Comparison of ENCODE assay signal across 16 cellular contexts in the genomic region with DNA sequence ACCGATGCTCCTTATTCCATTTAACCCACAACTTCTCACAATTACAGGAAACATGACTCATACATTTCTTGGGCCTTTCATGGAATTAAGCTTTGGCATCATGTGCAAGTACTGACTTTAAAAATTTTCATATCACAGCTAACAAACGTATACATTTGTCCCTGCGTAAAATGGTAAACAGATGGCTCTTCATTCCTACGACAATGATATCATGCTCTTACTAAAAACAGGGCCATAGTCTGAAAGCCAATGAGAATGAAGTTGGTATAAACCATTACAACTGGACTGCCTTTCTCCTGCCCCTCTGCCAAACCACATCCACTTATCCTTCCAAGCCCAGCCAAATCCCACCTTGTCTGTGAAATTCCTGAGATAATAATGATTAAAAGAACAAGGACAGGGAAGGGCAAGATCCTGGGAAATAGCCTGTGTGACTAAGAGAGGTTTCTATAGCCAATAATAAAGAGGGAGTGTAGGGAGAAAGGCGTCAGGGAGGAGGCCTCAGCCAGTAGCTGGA. TPM values are rescaled to one million over a fixed set of nuclear protein-coding genes. Genes with fewer than 3 reads are reported as not detected.
DNase-seq lines count a peak whose midpoint lies in the region; ATAC-seq, FAIRE-seq and TF ChIP-seq lines count a peak whose summit lies in the region.
"Had no signal": no experiment of that assay in that cellular context is flagged by ENCODE, and none has a peak within 500 bp of the region (broad histone marks: within the 10 kb centered on the region; RNA-seq: fewer than 3 reads in every experiment).

No MANE protein-coding gene starts in this region.

- peaks cover 3% of the 10 kb centered on the region for H3K9me3 Mint-ChIP-seq in activated CD4-positive, alpha-beta T cell treated with anti-CD3 and anti-CD28 coated beads for 36 hours (ENCODE audit: low read depth)

- TF ChIP-seq EP300 in K562 (IDR thresholded peaks at IDR 0.05; ENCODE audit: low read length), result no peak

- H3K27me3 ChIP-seq in K562 (ENCODE audit: control insufficient read depth in 2 of 2, insufficient read depth in 2 of 2, low read length in 2 of 2) (no peaks in the 10 kb centered on the region), HAP-1 (ENCODE audit: low read depth) (peaks cover 5% of the 10 kb centered on the region), lower lobe of right lung (ENCODE audit: low read depth) (no peaks in the 10 kb centered on the region), H7 (ENCODE audit: control insufficient read depth, insufficient read depth, low read length) (no peaks in the 10 kb centered on the region)
- H3K27me3 ChIP-seq: pancreas had no signal

- peaks cover 7% of the 10 kb centered on the region for H3K4me1 Mint-ChIP-seq in activated CD4-positive, alpha-beta T cell treated with anti-CD3 and anti-CD28 coated beads for 36 hours

- peak; percentile 26 for FAIRE-seq in K562 (lab: Jason Lieb, UNC)
- FAIRE-seq: GM12892, pancreas had no signal

- H3K9me3 ChIP-seq in K562 (replicated peaks; ENCODE audit: control insufficient read depth, insufficient read depth, low read depth, low read length) (no peaks in the 10 kb centered on the region), HAP-1 (no peaks in the 10 kb centered on the region), lower lobe of right lung (no peaks in the 10 kb centered on the region)
- H3K9me3 ChIP-seq: pancreas had no signal

- intact Hi-C loops in K562 (cut with micrococcal nuclease) (no loop called here), lower lobe of right lung (cut with DNase I) (no loop called here)
- intact Hi-C loops in activated CD4-positive, alpha-beta T cell treated with anti-CD3 and anti-CD28 coated beads for 36 hours (cut with DNase I, micrococcal nuclease), result no loop called here

- H3K27ac ChIP-seq in K562 (ENCODE audit: extremely low read depth, low read depth, low read length), result no peak overlapping the region
- H3K27ac ChIP-seq in lower lobe of right lung, result no peak overlapping the region
- H3K27ac ChIP-seq: pancreas had no signal

- TF ChIP-seq RAD21 in K562 (CRISPR knock-in tag; conservative IDR thresholded peaks at IDR 0.05 in 1 of 2, IDR thresholded peaks at IDR 0.05 in 1 of 2), result no peak

- no peak overlapping the region for H3K9ac ChIP-seq in K562 (ENCODE audit: insufficient read depth in 1 of 2, low read depth in 2 of 2, low read length in 2 of 2)

- H3K27ac Mint-ChIP-seq in activated CD4-positive, alpha-beta T cell treated with anti-CD3 and anti-CD28 coated beads for 36 hours, result no peak overlapping the region
- H3K27ac Mint-ChIP-seq: endodermal cell had no signal

- POLR2A ChIA-PET in K562 (lab: Yijun Ruan, JAX), result interaction anchor here (0.8 to 2.8 kb wide), 4 partner anchors 9 to 58 kb away, joined by 3 to 11 read pairs (median 4); no protein-coding TSS in a partner anchor
- POLR2A ChIA-PET in activated CD4-positive, alpha-beta T cell treated with anti-CD3 and anti-CD28 coated beads for 36 hours (lab: Charles Lee), result no interaction called here

- H3K27me3 Mint-ChIP-seq in activated CD4-positive, alpha-beta T cell treated with anti-CD3 and anti-CD28 coated beads for 36 hours, result peaks cover 29% of the 10 kb centered on the region

- DNase-seq in ACHN, result peak; percentile 35
- peak; percentile 97 for DNase-seq in HT1080 (ENCODE audit: low read depth)
- peak in 1 of 4 experiments; percentile 20 for DNase-seq in K562 (ENCODE audit: extremely low read depth in 1 of 4, low spot score in 3 of 4)
- peak; percentile 85 for DNase-seq in iris pigment epithelial cell (ENCODE audit: low read depth)
- no peak for DNase-seq in HAP-1 (ENCODE audit: low spot score in 2 of 2)
- no peak for DNase-seq in lower lobe of right lung
- no peak for DNase-seq in H7
- DNase-seq in activated CD4-positive, alpha-beta T cell treated with anti-CD3 and anti-CD28 coated beads for 36 hours, result no peak
- DNase-seq: endodermal cell, hypothalamus, NCI-H1436, NCI-H526, pancreas had no signal

- no peaks in the 10 kb centered on the region for H4K20me1 ChIP-seq in K562 (replicated peaks; ENCODE audit: control insufficient read depth, insufficient read depth, low read length)

- H3K79me2 ChIP-seq in K562 (ENCODE audit: control insufficient read depth, insufficient read depth, low read length), result no peaks in the 10 kb centered on the region

- BruUV-seq in K562 (replicated peaks; lab: Mats Ljungman, UMichigan), result no TSS peak

- H3K4me3 ChIP-seq in K562, result no peak overlapping the region
- no peak overlapping the region for H3K4me3 ChIP-seq in HAP-1
- no peak overlapping the region for H3K4me3 ChIP-seq in lower lobe of right lung
- no peak overlapping the region for H3K4me3 ChIP-seq in H7 (ENCODE audit: insufficient read depth, low read depth, low read length)
- H3K4me3 ChIP-seq: lung, pancreas had no signal

- H3K9me1 ChIP-seq in K562 (ENCODE audit: control insufficient read depth, insufficient read depth, low read length), result no peaks in the 10 kb centered on the region

- in situ Hi-C loops in ACHN (cut with HindIII; ENCODE audit: low pct_ligation_motif_present, low pct_unique_long_range_greater_than_20kb, low sequenced_read_pairs) (no loop called here), K562 (cut with MboI) (no loop called here), HAP-1 (cut with MboI; ENCODE audit: low sequenced_read_pairs) (no loop called here)

- no peak overlapping the region for H3K4me2 ChIP-seq in K562 (ENCODE audit: insufficient read depth, low read length)

- H3K36me3 ChIP-seq in K562 (ENCODE audit: control insufficient read depth, insufficient read depth, low read length), result no peaks in the 10 kb centered on the region
- no peaks in the 10 kb centered on the region for H3K36me3 ChIP-seq in HAP-1 (replicated peaks)
- no peaks in the 10 kb centered on the region for H3K36me3 ChIP-seq in lower lobe of right lung
- H3K36me3 ChIP-seq in H7 (replicated peaks; ENCODE audit: control insufficient read depth, insufficient read depth, low read length), result no peaks in the 10 kb centered on the region
- H3K36me3 ChIP-seq: pancreas had no signal

- ATAC-seq in K562 (peak; percentile 43; the same call in 1 of the 3 replicates), lower lobe of right lung (no peak)
- ATAC-seq in activated CD4-positive, alpha-beta T cell treated with anti-CD3 and anti-CD28 coated beads for 36 hours, result no peak
- ATAC-seq: pancreas, Right ventricle myocardium inferior had no signal

- CTCF ChIA-PET in K562 (lab: Yijun Ruan, JAX; ENCODE audit: low intra/inter-chr PET ratio), result no interaction called here
- CTCF ChIA-PET in activated CD4-positive, alpha-beta T cell treated with anti-CD3 and anti-CD28 coated beads for 36 hours (lab: Charles Lee), result interaction anchor here (0.9 kb wide), 1 partner anchor 13 kb away, joined by 4 read pairs; no protein-coding TSS in a partner anchor

- TF ChIP-seq CTCF in K562 (IDR thresholded peaks at IDR 0.05 in 2 of 3, conservative IDR thresholded peaks at IDR 0.05 in 1 of 3; ENCODE audit: insufficient read depth in 2 of 3, low read depth in 1 of 3, low read length in 3 of 3), result no peak
- TF ChIP-seq CTCF in lower lobe of right lung (IDR thresholded peaks at IDR 0.05), result no peak

- H3K4me3 Mint-ChIP-seq in activated CD4-positive, alpha-beta T cell treated with anti-CD3 and anti-CD28 coated beads for 36 hours, result no peak overlapping the region
- H3K4me3 Mint-ChIP-seq: endodermal cell had no signal

- no peaks in the 10 kb centered on the region for H3K36me3 Mint-ChIP-seq in activated CD4-positive, alpha-beta T cell treated with anti-CD3 and anti-CD28 coated beads for 36 hours (ENCODE audit: low read depth)

- H3K4me1 ChIP-seq in K562 (replicated peaks in 1 of 2; ENCODE audit: control insufficient read depth in 2 of 2, insufficient read depth in 2 of 2, low read length in 2 of 2), result peaks cover 10 to 12% of the 10 kb centered on the region in 2 experiments; a peak in 3 of 5 replicates
- H3K4me1 ChIP-seq in HAP-1, result no peaks in the 10 kb centered on the region
- H3K4me1 ChIP-seq in lower lobe of right lung, result peaks cover 15% of the 10 kb centered on the region

- TF ChIP-seq POLR2A in K562 (conservative IDR thresholded peaks at IDR 0.05), result no peak

- peak overlapping the region; percentile 78 for H2AFZ ChIP-seq in K562 (ENCODE audit: low read depth, low read length)

- 27% methylated on average over 5 of the region's 5 CpGs for WGBS in K562 (ENCODE audit: insufficient coverage, low coverage, missing lambda C conversion rate)

TF ChIP-seq in K562, 482 proteins besides CTCF, POLR2A, EP300 and RAD21 (continues in another document):
- TF ChIP-seq FOSL1 (tag; conservative IDR thresholded peaks at IDR 0.05) (peak; percentile 49; the same call in 1 of the 2 replicates), SETDB1 (IDR thresholded peaks at IDR 0.05; ENCODE audit: low read length) (no peak), EP400 (IDR thresholded peaks at IDR 0.05) (no peak)
- TF ChIP-seq, protein P1, sequence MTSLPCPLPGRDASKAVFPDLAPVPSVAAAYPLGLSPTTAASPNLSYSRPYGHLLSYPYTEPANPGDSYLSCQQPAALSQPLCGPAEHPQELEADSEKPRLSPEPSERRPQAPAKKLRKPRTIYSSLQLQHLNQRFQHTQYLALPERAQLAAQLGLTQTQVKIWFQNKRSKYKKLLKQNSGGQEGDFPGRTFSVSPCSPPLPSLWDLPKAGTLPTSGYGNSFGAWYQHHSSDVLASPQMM (CRISPR knock-in tag; IDR thresholded peaks at IDR 0.05), result no peak

RNA-seq across cellular contexts. Expression of gene ZNF366, which starts 44.9 kb away (rescaled TPM):
- not detected in 2 replicates for total RNA-seq in HT1080 (2014; rRNA removed; shearing (Covaris generic))
- polyA plus RNA-seq in HT1080 (2015; cell fraction: cytosol; rRNA removed), result 0.01 TPM in 1 of 2 replicates, not detected in the other
- not detected in 2 replicates for polyA plus RNA-seq in HT1080 (2015; cell fraction: nucleus; rRNA removed)
- total RNA-seq in K562 (2011; cell fraction: chromatin; rRNA removed; ENCODE audit: low replicate concordance), result not detected in 2 replicates
- not detected in 2 replicates for total RNA-seq in K562 (2011; cell fraction: nucleolus; rRNA removed)
- total RNA-seq in K562 (2011; cell fraction: nucleoplasm; rRNA removed), result not detected in 2 replicates
- not detected in 2 replicates for total RNA-seq in K562 (2014; rRNA removed)
- not detected in 2 replicates for total RNA-seq in K562 (2014; rRNA removed; fragmentation: Illumina TruSeq; extraction: Trizol)
- total RNA-seq in K562 (2015; rRNA removed; fragmentation: Illumina TruSeq; extraction: Trizol), result not detected in 2 replicates
- not detected in 2 replicates for total RNA-seq in K562 (2021)
- polyA plus RNA-seq in K562 (2011; rRNA removed), result not detected in 2 replicates
- polyA plus RNA-seq in K562 (2011; cell fraction: cytosol; rRNA removed), result not detected in 2 replicates
- not detected in 2 replicates for polyA plus RNA-seq in K562 (2011; cell fraction: nucleus; rRNA removed)
- polyA plus RNA-seq in K562 (2012), result not detected in 2 replicates
- not detected in 2 replicates for polyA plus RNA-seq in K562 (2014; fragmentation: Illumina TruSeq; extraction: Trizol)
- polyA plus RNA-seq in K562 (2014; fragmentation: Nextera tagmentation; extraction: Ambion mirVana), result not detected
- polyA plus RNA-seq in K562 (2014; rRNA removed), result not detected in 2 replicates
- not detected in 2 replicates for polyA minus RNA-seq in K562 (2011; rRNA and poly(A)+ RNA removed)
- not detected in 2 replicates for polyA minus RNA-seq in K562 (2011; cell fraction: cytosol; rRNA and poly(A)+ RNA removed)
- polyA minus RNA-seq in K562 (2011; cell fraction: nucleus; rRNA and poly(A)+ RNA removed), result not detected in 2 replicates
- 13.6 TPM for total RNA-seq in lower lobe of right lung
- total RNA-seq in H7 (2014; rRNA removed; shearing (Covaris generic)), result not detected in 2 replicates
- not detected for total RNA-seq in activated CD4-positive, alpha-beta T cell treated with anti-CD3 and anti-CD28 coated beads for 36 hours
- total RNA-seq: endodermal cell had no signal

Comparison
In these comparisons a context has a peak if more than half of its experiments do, and no peak if none do; other contexts are left out.
1. DNase-seq: peak in ACHN (single experiment), HT1080 (single experiment) and iris pigment epithelial cell (single experiment); none in HAP-1 (0 of 2), lower lobe of right lung (single experiment), H7 (single experiment) and activated CD4-positive, alpha-beta T cell treated with anti-CD3 and anti-CD28 coated beads for 36 hours (single experiment).
2. RNA of gene ZNF366, which starts 44.9 kb away (total RNA-seq): 13.6 TPM in lower lobe of right lung (single experiment); not detected in K562, not detected in activated CD4-positive, alpha-beta T cell treated with anti-CD3 and anti-CD28 coated beads for 36 hours, not detected in HT1080 and not detected in H7; every median in the first group is over 10 times any median in the second.